In genomic region chr3:188383763-188384162, GRCh38 we compare ENCODE assay signal across 21 cellular contexts.
DNase-seq lines count a peak whose midpoint lies in the region; ATAC-seq lines count a peak whose summit lies in the region.
"Had no signal": no experiment of that assay in that cellular context is flagged by ENCODE, and none has a peak within 500 bp of the region (broad histone marks: within the 10 kb centered on the region; RNA-seq: fewer than 3 reads in every experiment).

No MANE protein-coding gene starts in this region.

- no peak overlapping the region for H3K4me3 Mint-ChIP-seq in dendritic cell treated with granulocyte-macrophage colony-stimulating factor and Interleukin-4, amounts not matched to agents 40 ng/mL and 50 ng/mL, for 4 days
- no peak overlapping the region for H3K4me3 Mint-ChIP-seq in stimulated activated naive B cell treated with anti-CD40 and anti-IgM and Interleukin-4, amounts not matched to agents 10 μg/mL and 1 μg/mL and 100 μg/mL, for 72 hours
- H3K4me3 Mint-ChIP-seq: CD14-positive monocyte; CD8-positive, alpha-beta memory T cell; GM23338; HFFc6 had no signal

- ATAC-seq in left lobe of liver (peak; percentile 59), HG03025 (IDR thresholded peaks at IDR 0.05; ENCODE audit: low FRiP score, unreplicated experiment) (no peak)
- ATAC-seq in stimulated activated naive B cell treated with anti-CD40 and anti-IgM and Interleukin-4, amounts not matched to agents 10 μg/mL and 1 μg/mL and 100 μg/mL, for 72 hours (replicated peaks): no peak
- ATAC-seq: GM23338 had no signal

- H3K9me3 Mint-ChIP-seq in dendritic cell treated with granulocyte-macrophage colony-stimulating factor and Interleukin-4, amounts not matched to agents 40 ng/mL and 50 ng/mL, for 4 days: no peaks in the 10 kb centered on the region
- peaks cover 6 to 9% of the 10 kb centered on the region in 2 donors for H3K9me3 Mint-ChIP-seq in stimulated activated naive B cell treated with anti-CD40 and anti-IgM and Interleukin-4, amounts not matched to agents 10 μg/mL and 1 μg/mL and 100 μg/mL, for 72 hours
- H3K9me3 Mint-ChIP-seq: CD14-positive monocyte; CD8-positive, alpha-beta memory T cell; HFFc6 had no signal

- intact Hi-C loops in dendritic cell treated with granulocyte-macrophage colony-stimulating factor and Interleukin-4, amounts not matched to agents 40 ng/mL and 50 ng/mL, for 4 days (cut with micrococcal nuclease): no loop called here

- H3K27me3 Mint-ChIP-seq in dendritic cell treated with granulocyte-macrophage colony-stimulating factor and Interleukin-4, amounts not matched to agents 40 ng/mL and 50 ng/mL, for 4 days: no peaks in the 10 kb centered on the region
- H3K27me3 Mint-ChIP-seq in stimulated activated naive B cell treated with anti-CD40 and anti-IgM and Interleukin-4, amounts not matched to agents 10 μg/mL and 1 μg/mL and 100 μg/mL, for 72 hours: no peaks in the 10 kb centered on the region
- H3K27me3 Mint-ChIP-seq: CD8-positive, alpha-beta memory T cell had no signal

- peaks cover 55% of the 10 kb centered on the region for H3K4me1 Mint-ChIP-seq in dendritic cell treated with granulocyte-macrophage colony-stimulating factor and Interleukin-4, amounts not matched to agents 40 ng/mL and 50 ng/mL, for 4 days (ENCODE audit: low read depth)
- peaks cover 38 to 82% of the 10 kb centered on the region in 2 donors for H3K4me1 Mint-ChIP-seq in stimulated activated naive B cell treated with anti-CD40 and anti-IgM and Interleukin-4, amounts not matched to agents 10 μg/mL and 1 μg/mL and 100 μg/mL, for 72 hours
- H3K4me1 Mint-ChIP-seq: GM23338 had no signal

- DNase-seq in DMS53 (lab: John Stamatoyannopoulos, UW): peak; percentile 48
- DNase-seq in DMS53 treated with DMSO at 0.1 percent for 48 hours (lab: John Stamatoyannopoulos, UW; ENCODE audit: unreplicated experiment): no peak
- no peak for DNase-seq in left lobe of liver (ENCODE audit: low spot score)
- DNase-seq in stimulated activated naive B cell treated with anti-CD40 and anti-IgM and Interleukin-4, amounts not matched to agents 10 μg/mL and 1 μg/mL and 100 μg/mL, for 72 hours: no peak
- DNase-seq in amygdala (lab: John Stamatoyannopoulos, UW): no peak
- DNase-seq in cerebellar nuclear complex (lab: John Stamatoyannopoulos, UW): no peak
- DNase-seq: BE2C; Calu3; CD8-positive, alpha-beta memory T cell; HFFc6; IMR-90; KG1; MG63; NCI-H2029; NCI-H2227 treated with DMSO at 0.1 percent for 48 hours; NCI-H526 treated with DMSO at 0.1 percent for 48 hours; SIG-M5 had no signal

- peak overlapping the region; percentile 80 for H3K27ac Mint-ChIP-seq in dendritic cell treated with granulocyte-macrophage colony-stimulating factor and Interleukin-4, amounts not matched to agents 40 ng/mL and 50 ng/mL, for 4 days
- peak overlapping the region; percentile 75 for H3K27ac Mint-ChIP-seq in stimulated activated naive B cell treated with anti-CD40 and anti-IgM and Interleukin-4, amounts not matched to agents 10 μg/mL and 1 μg/mL and 100 μg/mL, for 72 hours
- H3K27ac Mint-ChIP-seq: GM23338, HFFc6 had no signal

- peaks cover 7% of the 10 kb centered on the region for H3K36me3 Mint-ChIP-seq in dendritic cell treated with granulocyte-macrophage colony-stimulating factor and Interleukin-4, amounts not matched to agents 40 ng/mL and 50 ng/mL, for 4 days (ENCODE audit: low read depth)
- H3K36me3 Mint-ChIP-seq in stimulated activated naive B cell treated with anti-CD40 and anti-IgM and Interleukin-4, amounts not matched to agents 10 μg/mL and 1 μg/mL and 100 μg/mL, for 72 hours: peaks cover 13 to 34% of the 10 kb centered on the region in 2 donors
